In the genomic region with DNA sequence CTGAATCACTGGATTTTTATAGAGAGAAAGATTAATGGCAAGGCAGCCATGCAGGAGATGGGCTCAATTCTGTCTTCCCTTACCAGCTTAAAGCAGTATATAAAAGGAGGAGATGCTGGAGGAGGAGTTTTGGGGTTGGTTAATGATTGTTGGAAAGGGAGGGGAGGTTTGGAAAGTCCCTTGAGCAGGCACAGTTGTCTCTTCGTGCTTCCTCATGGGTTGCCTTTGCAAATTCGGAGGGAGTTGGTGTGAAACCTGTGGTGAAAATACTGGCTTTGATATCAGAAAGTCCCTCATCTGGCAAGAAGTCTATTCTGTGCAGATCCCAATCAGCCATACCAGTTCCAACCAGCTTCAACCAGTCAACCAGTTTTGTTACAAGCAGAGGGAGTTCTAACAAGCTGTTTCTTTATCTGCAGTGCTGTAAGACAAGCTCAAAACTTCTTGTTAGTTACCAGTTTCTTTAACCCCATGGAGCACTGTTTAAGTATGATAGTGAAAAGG, we compare ENCODE assay signal across 8 cellular contexts.
DNase-seq lines count a peak whose midpoint lies in the region; ATAC-seq lines count a peak whose summit lies in the region.

No MANE protein-coding gene starts in this region.

- intact Hi-C loops in activated CD4-positive, alpha-beta T cell treated with anti-CD3 and anti-CD28 coated beads, Interleukin-2, amount 10 ng/mL, durations not matched to agents 24 days and 14 days (cut with micrococcal nuclease): loop anchor here (1.0 to 5.0 kb wide), 4 partner anchors 54 to 408 kb away; no protein-coding TSS in a partner anchor

- H3K27ac Mint-ChIP-seq in activated CD4-positive, alpha-beta T cell treated with anti-CD3 and anti-CD28 coated beads, Interleukin-2, amount 10 ng/mL, durations not matched to agents 24 days and 14 days: peak overlapping the region; percentile 78
- peak overlapping the region in 3 of 6 donors; percentile 68 to 77 (median 75) for H3K27ac Mint-ChIP-seq in naive B cell

- peaks cover 15% of the 10 kb centered on the region for H3K9me3 Mint-ChIP-seq in activated CD4-positive, alpha-beta T cell treated with anti-CD3 and anti-CD28 coated beads, Interleukin-2, amount 10 ng/mL, durations not matched to agents 24 days and 14 days
- peaks cover 0 to 27% (median 13%) of the 10 kb centered on the region in 7 donors for H3K9me3 Mint-ChIP-seq in naive B cell

- peak; percentile 92 for DNase-seq in activated CD4-positive, alpha-beta T cell treated with anti-CD3 and anti-CD28 coated beads, Interleukin-2, amount 10 ng/mL, durations not matched to agents 24 days and 14 days
- peak; percentile 7 for DNase-seq in naive B cell
- no peak for DNase-seq in occipital lobe (lab: John Stamatoyannopoulos, UW)
- DNase-seq in NCI-H1417 treated with DMSO at 0.1 percent for 48 hours (lab: John Stamatoyannopoulos, UW): no peak
- no peak for DNase-seq in NCI-H748 (lab: John Stamatoyannopoulos, UW; ENCODE audit: unreplicated experiment)
- DNase-seq in GM03348 (ENCODE audit: low spot score): no peak

- peak overlapping the region; percentile 41 for H3K4me3 Mint-ChIP-seq in activated CD4-positive, alpha-beta T cell treated with anti-CD3 and anti-CD28 coated beads, Interleukin-2, amount 10 ng/mL, durations not matched to agents 24 days and 14 days
- H3K4me3 Mint-ChIP-seq in naive B cell: peak overlapping the region in 1 of 8 donors; percentile 7

- peaks cover 64% of the 10 kb centered on the region for H3K4me1 Mint-ChIP-seq in activated CD4-positive, alpha-beta T cell treated with anti-CD3 and anti-CD28 coated beads, Interleukin-2, amount 10 ng/mL, durations not matched to agents 24 days and 14 days
- H3K4me1 Mint-ChIP-seq in naive B cell: peaks cover 29 to 35% (median 33%) of the 10 kb centered on the region in 3 donors

- ATAC-seq in GM18873 (IDR thresholded peaks at IDR 0.05; ENCODE audit: low FRiP score, unreplicated experiment) (peak; percentile 85), HG02763 (IDR thresholded peaks at IDR 0.05; ENCODE audit: unreplicated experiment) (peak; percentile 57), naive B cell (ENCODE audit: low read depth in 2 of 2) (peak; percentile 77 to 83)

- no peaks in the 10 kb centered on the region for H3K27me3 Mint-ChIP-seq in activated CD4-positive, alpha-beta T cell treated with anti-CD3 and anti-CD28 coated beads, Interleukin-2, amount 10 ng/mL, durations not matched to agents 24 days and 14 days
- H3K27me3 Mint-ChIP-seq in naive B cell: no peaks in the 10 kb centered on the region

- peaks cover 74% of the 10 kb centered on the region for H3K36me3 Mint-ChIP-seq in activated CD4-positive, alpha-beta T cell treated with anti-CD3 and anti-CD28 coated beads, Interleukin-2, amount 10 ng/mL, durations not matched to agents 24 days and 14 days (ENCODE audit: low read depth)
- peaks cover 35 to 48% of the 10 kb centered on the region in 2 donors for H3K36me3 Mint-ChIP-seq in naive B cell

Comparison
In these comparisons a context has a peak if more than half of its experiments do, and no peak if none do; other contexts are left out.
1. DNase-seq: peak in activated CD4-positive, alpha-beta T cell treated with anti-CD3 and anti-CD28 coated beads, Interleukin-2, amount 10 ng/mL, durations not matched to agents 24 days and 14 days (single experiment) and naive B cell (single experiment); none in occipital lobe (single experiment), NCI-H1417 treated with DMSO at 0.1 percent for 48 hours (single experiment), NCI-H748 (single experiment) and GM03348 (single experiment).
2. Peak in every context shown above with its lines, with median percentiles within 50 percentile points of each other: ATAC-seq.